ENCODE assay signal across 24 cellular contexts in the genomic region with DNA sequence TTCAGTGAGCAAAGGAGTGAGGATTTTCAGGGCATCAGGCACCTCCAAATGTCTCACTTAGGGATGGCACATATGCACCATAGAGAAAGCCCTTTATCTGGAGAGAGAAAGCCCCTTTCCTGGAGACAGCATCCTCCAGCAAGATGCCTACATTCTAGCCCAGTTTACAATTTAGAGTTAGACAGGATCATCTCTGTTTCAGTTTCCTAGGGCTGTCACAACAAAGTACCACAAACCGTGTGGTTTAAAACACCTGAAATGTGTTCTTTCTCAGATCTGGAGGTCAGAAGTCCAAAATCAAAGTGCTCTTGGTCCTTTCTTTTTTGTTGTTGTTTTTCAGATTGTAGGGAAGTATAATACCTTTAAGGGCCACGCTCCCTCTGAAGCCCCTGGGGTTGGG.
DNase-seq lines count a peak whose midpoint lies in the region; ATAC-seq and TF ChIP-seq lines count a peak whose summit lies in the region.
"Had no signal": no experiment of that assay in that cellular context is flagged by ENCODE, and none has a peak within 500 bp of the region (broad histone marks: within the 10 kb centered on the region; RNA-seq: fewer than 3 reads in every experiment).

No MANE protein-coding gene starts in this region.

- BruUV-seq in MCF 10A (replicated peaks; lab: Mats Ljungman, UMichigan) = no TSS peak

- H3K9me3 Mint-ChIP-seq in MCF 10A (ENCODE audit: unreplicated experiment) = no peaks in the 10 kb centered on the region
- H3K9me3 Mint-ChIP-seq: activated naive CD8-positive, alpha-beta T cell treated with anti-CD3 and anti-CD28 coated beads, Interleukin-2, amount 10 ng/mL, durations not matched to agents 7 days and 5 days; IgD-negative memory B cell had no signal

- POLR2A ChIA-PET in MCF 10A (lab: Yijun Ruan, JAX) = interaction anchor here (8.9 kb wide), 1 partner anchor 58 kb away, joined by 268 read pairs; a partner anchor contains a TSS

- no peaks in the 10 kb centered on the region for H3K9me3 ChIP-seq in breast epithelium
- no peaks in the 10 kb centered on the region for H3K9me3 ChIP-seq in esophagus muscularis mucosa
- no peaks in the 10 kb centered on the region for H3K9me3 ChIP-seq in stomach
- H3K9me3 ChIP-seq: BLaER1 treated with 17β-estradiol and CSF1 and Interleukin-3, amounts not matched to agents 10 nM and 100 nM; Peyer's patch; SK-N-SH had no signal

- H3K36me3 Mint-ChIP-seq in MCF 10A (ENCODE audit: insufficient read depth, unreplicated experiment) = no peaks in the 10 kb centered on the region

- no peaks in the 10 kb centered on the region for H3K27me3 Mint-ChIP-seq in MCF 10A (ENCODE audit: insufficient read depth, unreplicated experiment)
- H3K27me3 Mint-ChIP-seq: activated naive CD8-positive, alpha-beta T cell treated with anti-CD3 and anti-CD28 coated beads, Interleukin-2, amount 10 ng/mL, durations not matched to agents 7 days and 5 days; IgD-negative memory B cell had no signal

- TF ChIP-seq EP300 in esophagus muscularis mucosa (IDR thresholded peaks at IDR 0.05) (no peak), stomach (IDR thresholded peaks at IDR 0.05) (no peak)

- WGBS in esophagus muscularis mucosa = 88% methylated on average over 2 of the region's 2 CpGs
- 88 to 97% (median 90%) methylated on average over 2 of the region's 2 CpGs for WGBS in stomach, 5 donors

- H3K27ac ChIP-seq in breast epithelium (peak overlapping the region; percentile 65 to 80), esophagus muscularis mucosa (replicated peaks in 1 of 4) (peak overlapping the region; percentile 2 to 73 (median 47)), stomach (no peak overlapping the region)
- H3K27ac ChIP-seq: BLaER1 treated with 17β-estradiol and CSF1 and Interleukin-3, amounts not matched to agents 10 nM and 100 nM; foreskin keratinocyte; HL-60; Peyer's patch had no signal

- H3K27me3 ChIP-seq in breast epithelium (no peaks in the 10 kb centered on the region), esophagus muscularis mucosa (no peaks in the 10 kb centered on the region), stomach (no peaks in the 10 kb centered on the region)
- H3K27me3 ChIP-seq: BLaER1 treated with 17β-estradiol and CSF1 and Interleukin-3, amounts not matched to agents 10 nM and 100 nM; foreskin keratinocyte; Peyer's patch had no signal

- peak; percentile 55 for ATAC-seq in HG03175 (IDR thresholded peaks at IDR 0.05; ENCODE audit: unreplicated experiment)
- ATAC-seq: foreskin keratinocyte had no signal

- H3K4me3 ChIP-seq in breast epithelium (no peak overlapping the region), esophagus muscularis mucosa (no peak overlapping the region), stomach (no peak overlapping the region)
- H3K4me3 ChIP-seq: BLaER1 treated with 17β-estradiol and CSF1 and Interleukin-3, amounts not matched to agents 10 nM and 100 nM; lung; Peyer's patch had no signal

- H3K4me1 ChIP-seq in breast epithelium = peaks cover 3 to 17% of the 10 kb centered on the region in 2 donors
- peaks cover 50 to 100% (median 98%) of the 10 kb centered on the region in 4 donors for H3K4me1 ChIP-seq in esophagus muscularis mucosa
- peaks cover 11 to 81% (median 49%) of the 10 kb centered on the region in 4 donors for H3K4me1 ChIP-seq in stomach

- intact Hi-C loops in breast epithelium (cut with DNase I; ENCODE audit: low total_unique reads) = no loop called here
- intact Hi-C loops in MCF 10A (cut with micrococcal nuclease) = no loop called here
- intact Hi-C loops in esophagus muscularis mucosa (cut with DNase I) = no loop called here
- intact Hi-C loops in stomach (cut with DNase I; ENCODE audit: low total_unique reads) = no loop called here

- TF ChIP-seq CTCF in breast epithelium (IDR thresholded peaks at IDR 0.05) (no peak), MCF 10A (IDR thresholded peaks at IDR 0.05; ENCODE audit: unreplicated experiment) (no peak), esophagus muscularis mucosa (IDR thresholded peaks at IDR 0.05) (no peak), stomach (IDR thresholded peaks at IDR 0.05) (no peak)

- CTCF ChIA-PET in MCF 10A (lab: Yijun Ruan, JAX) = no interaction called here

- H3K27ac Mint-ChIP-seq in MCF 10A (ENCODE audit: low read depth, unreplicated experiment) = no peak overlapping the region
- H3K27ac Mint-ChIP-seq: activated naive CD8-positive, alpha-beta T cell treated with anti-CD3 and anti-CD28 coated beads, Interleukin-2, amount 10 ng/mL, durations not matched to agents 7 days and 5 days had no signal

- H3K4me1 Mint-ChIP-seq in MCF 10A (ENCODE audit: insufficient read depth, unreplicated experiment) = peaks cover 53% of the 10 kb centered on the region

- DNase-seq in breast epithelium (ENCODE audit: low spot score in 2 of 2) (no peak), MCF 10A (ENCODE audit: unreplicated experiment) (no peak), esophagus muscularis mucosa (ENCODE audit: extremely low spot score) (no peak), amniotic stem cell (lab: John Stamatoyannopoulos, UW) (no peak), G401 (ENCODE audit: low spot score) (no peak), stomach (no peak), GM03348 (ENCODE audit: low spot score) (no peak)
- DNase-seq: activated CD4-positive, CD25-positive, alpha-beta regulatory T cell treated with anti-CD3 and anti-CD28 coated beads, Interleukin-2, amount 50 U/mL, for 72 hours; activated naive CD8-positive, alpha-beta T cell treated with anti-CD3 and anti-CD28 coated beads, Interleukin-2, amount 10 ng/mL, durations not matched to agents 7 days and 5 days; foreskin keratinocyte; GDM1; GOT3; hippocampal formation; NCI-H1694 treated with DMSO at 0.1 percent for 48 hours; NCI-H2227 treated with DMSO at 0.1 percent for 48 hours; Peyer's patch; right cardiac atrium; SK-N-SH; stimulated activated CD4-positive, alpha-beta T cell treated with anti-CD3 and anti-CD28 coated beads, Interleukin-15, amount 100 ng/mL, for 24 hours had no signal

- in situ Hi-C loops in G401 (cut with HindIII; ENCODE audit: low sequenced_read_pairs) = no loop called here

- H3K4me3 Mint-ChIP-seq in MCF 10A (ENCODE audit: unreplicated experiment) = no peak overlapping the region
- H3K4me3 Mint-ChIP-seq: activated naive CD8-positive, alpha-beta T cell treated with anti-CD3 and anti-CD28 coated beads, Interleukin-2, amount 10 ng/mL, durations not matched to agents 7 days and 5 days; IgD-negative memory B cell had no signal

- TF ChIP-seq POLR2A in breast epithelium (IDR thresholded peaks at IDR 0.05) (no peak), esophagus muscularis mucosa (IDR thresholded peaks at IDR 0.05; ENCODE audit: low read depth) (no peak), stomach (IDR thresholded peaks at IDR 0.05) (no peak)

- H3K36me3 ChIP-seq in breast epithelium = no peaks in the 10 kb centered on the region
- no peaks in the 10 kb centered on the region for H3K36me3 ChIP-seq in esophagus muscularis mucosa
- no peaks in the 10 kb centered on the region for H3K36me3 ChIP-seq in stomach
- H3K36me3 ChIP-seq: Peyer's patch had no signal

Comparison
In these comparisons a context has a peak if more than half of its experiments do, and no peak if none do; other contexts are left out.
1. H3K27ac ChIP-seq: peak in breast epithelium (2 of 2) and esophagus muscularis mucosa (4 of 4); none in stomach (0 of 5).